In genomic region chr19:39873385-39873784, GRCh38 we compare ENCODE assay signal across 26 cellular contexts.
"Had no signal": no experiment of that assay in that cellular context is flagged by ENCODE, and none has a peak within 500 bp of the region (broad histone marks: within the 10 kb centered on the region; RNA-seq: fewer than 3 reads in every experiment).

No MANE protein-coding gene starts in this region.

- H3K27me3 Mint-ChIP-seq: naive thymus-derived CD8-positive, alpha-beta T cell; stimulated activated naive CD8-positive, alpha-beta T cell treated with anti-CD3 and anti-CD28 coated beads, Interleukin-15, Interleukin-2, amounts not matched to agents 100 ng/mL and 50 ng/mL, for 24 hours had no signal

- H3K4me1 ChIP-seq: heart left ventricle, left ventricle myocardium inferior, prostate gland, sigmoid colon, spleen, suprapubic skin, tibial artery, upper lobe of right lung had no signal

- H3K4me3 Mint-ChIP-seq: memory B cell; naive thymus-derived CD8-positive, alpha-beta T cell; nephron; neural crest cell; stimulated activated effector memory CD8-positive, alpha-beta T cell treated with anti-CD3 and anti-CD28 coated beads, Interleukin-12 subunit alpha, Interleukin-12 subunit beta, amount 100 ng/mL, for 72 hours; stimulated activated naive CD8-positive, alpha-beta T cell treated with anti-CD3 and anti-CD28 coated beads, Interleukin-15, Interleukin-2, amounts not matched to agents 100 ng/mL and 50 ng/mL, for 24 hours had no signal

- H3K4me1 Mint-ChIP-seq: memory B cell; nephron; neural crest cell; stimulated activated effector memory CD8-positive, alpha-beta T cell treated with anti-CD3 and anti-CD28 coated beads, Interleukin-12 subunit alpha, Interleukin-12 subunit beta, amount 100 ng/mL, for 72 hours had no signal

- H3K9me3 Mint-ChIP-seq: memory B cell; naive thymus-derived CD8-positive, alpha-beta T cell; nephron; neural crest cell; stimulated activated effector memory CD8-positive, alpha-beta T cell treated with anti-CD3 and anti-CD28 coated beads, Interleukin-12 subunit alpha, Interleukin-12 subunit beta, amount 100 ng/mL, for 72 hours; stimulated activated naive CD8-positive, alpha-beta T cell treated with anti-CD3 and anti-CD28 coated beads, Interleukin-15, Interleukin-2, amounts not matched to agents 100 ng/mL and 50 ng/mL, for 24 hours had no signal

- H3K4me3 ChIP-seq: heart left ventricle, hepatocyte, left ventricle myocardium inferior, ovary, prostate gland, sigmoid colon, spleen, suprapubic skin, thoracic aorta, tibial artery, upper lobe of right lung had no signal

- H3K9me3 ChIP-seq: heart left ventricle, left ventricle myocardium inferior, neutrophil, ovary, prostate gland, sigmoid colon, spleen, suprapubic skin, thoracic aorta, tibial artery, upper lobe of right lung had no signal

- H3K36me3 Mint-ChIP-seq: stimulated activated effector memory CD8-positive, alpha-beta T cell treated with anti-CD3 and anti-CD28 coated beads, Interleukin-12 subunit alpha, Interleukin-12 subunit beta, amount 100 ng/mL, for 72 hours had no signal

- ATAC-seq: heart left ventricle; naive thymus-derived CD8-positive, alpha-beta T cell; right cardiac atrium; stimulated activated effector memory CD8-positive, alpha-beta T cell treated with anti-CD3 and anti-CD28 coated beads, Interleukin-12 subunit alpha, Interleukin-12 subunit beta, amount 100 ng/mL, for 72 hours; upper lobe of right lung had no signal

- DNase-seq: islet precursor cell; left ventricle myocardium inferior; naive thymus-derived CD8-positive, alpha-beta T cell; occipital lobe; ovary; retina; right cardiac atrium; sigmoid colon; small intestine; spleen; stimulated activated CD4-positive, alpha-beta T cell treated with anti-CD3 and anti-CD28 coated beads, Interleukin-4, amount 100 ng/mL, for 24 hours; stimulated activated naive CD4-positive, alpha-beta T cell; tibial artery; trophoblast cell; upper lobe of right lung had no signal

- H3K27ac ChIP-seq: heart left ventricle, hepatocyte, left ventricle myocardium inferior, neutrophil, ovary, prostate gland, sigmoid colon, spleen, suprapubic skin, thoracic aorta, tibial artery, upper lobe of right lung had no signal

- H3K27me3 ChIP-seq: hepatocyte, neutrophil, ovary, upper lobe of right lung had no signal

- H3K27ac Mint-ChIP-seq: memory B cell; naive thymus-derived CD8-positive, alpha-beta T cell; nephron; stimulated activated effector memory CD8-positive, alpha-beta T cell treated with anti-CD3 and anti-CD28 coated beads, Interleukin-12 subunit alpha, Interleukin-12 subunit beta, amount 100 ng/mL, for 72 hours; stimulated activated naive CD8-positive, alpha-beta T cell treated with anti-CD3 and anti-CD28 coated beads, Interleukin-15, Interleukin-2, amounts not matched to agents 100 ng/mL and 50 ng/mL, for 24 hours had no signal

- H3K36me3 ChIP-seq: heart left ventricle, left ventricle myocardium inferior, neutrophil, ovary, prostate gland, sigmoid colon, suprapubic skin, thoracic aorta, tibial artery, upper lobe of right lung had no signal
